In genomic region chr20:34420975-34421374, GRCh38 we compare ENCODE assay signal across 18 cellular contexts. TPM values are rescaled to one million over a fixed set of nuclear protein-coding genes. Genes with fewer than 3 reads are reported as not detected.
A peak's percentile ranks its signal among the peaks of the same experiment; 100 is the strongest.
DNase-seq lines count a peak whose midpoint lies in the region; ATAC-seq and TF ChIP-seq lines count a peak whose summit lies in the region.
"Had no signal": no experiment of that assay in that cellular context is flagged by ENCODE, and none has a peak within 500 bp of the region (broad histone marks: within the 10 kb centered on the region; RNA-seq: fewer than 3 reads in every experiment).

No MANE protein-coding gene starts in this region.

- H3K9me3 ChIP-seq in right cardiac atrium (ENCODE audit: control insufficient read depth, low read length) (no peaks in the 10 kb centered on the region), right atrium auricular region (no peaks in the 10 kb centered on the region), right lobe of liver (no peaks in the 10 kb centered on the region), tibial artery (no peaks in the 10 kb centered on the region)

- TF ChIP-seq POLR2A in right lobe of liver (IDR thresholded peaks at IDR 0.05) = no peak

- no peak overlapping the region for H3K4me3 Mint-ChIP-seq in activated naive CD8-positive, alpha-beta T cell treated with anti-CD3 and anti-CD28 coated beads, Interleukin-2, amount 50 U/mL, for 24 hours
- H3K4me3 Mint-ChIP-seq: CD4-positive, alpha-beta T cell had no signal

- 91% methylated on average over 4 of the region's 4 CpGs for WGBS in right cardiac atrium
- 61% methylated on average over 4 of the region's 4 CpGs for WGBS in right lobe of liver (ENCODE audit: insufficient coverage, low coverage, low lambda C conversion rate, missing lambda C conversion rate)

- H3K4me3 ChIP-seq in right cardiac atrium (ENCODE audit: low read length) = no peak overlapping the region
- no peak overlapping the region for H3K4me3 ChIP-seq in right atrium auricular region
- no peak overlapping the region for H3K4me3 ChIP-seq in dorsolateral prefrontal cortex
- no peak overlapping the region for H3K4me3 ChIP-seq in right lobe of liver
- H3K4me3 ChIP-seq in tibial artery = no peak overlapping the region

- H3K27ac Mint-ChIP-seq in activated naive CD8-positive, alpha-beta T cell treated with anti-CD3 and anti-CD28 coated beads, Interleukin-2, amount 50 U/mL, for 24 hours = no peak overlapping the region
- H3K27ac Mint-ChIP-seq: CD4-positive, alpha-beta T cell had no signal

- H3K9me3 Mint-ChIP-seq in activated naive CD8-positive, alpha-beta T cell treated with anti-CD3 and anti-CD28 coated beads, Interleukin-2, amount 50 U/mL, for 24 hours = no peaks in the 10 kb centered on the region
- H3K9me3 Mint-ChIP-seq: CD4-positive, alpha-beta T cell had no signal

- ATAC-seq in right cardiac atrium (no peak), right lobe of liver (peak; percentile 59 to 86 (median 70)), HG03432 (IDR thresholded peaks at IDR 0.05; ENCODE audit: unreplicated experiment) (no peak)
- ATAC-seq in activated naive CD8-positive, alpha-beta T cell treated with anti-CD3 and anti-CD28 coated beads, Interleukin-2, amount 50 U/mL, for 24 hours = no peak
- ATAC-seq: Right ventricle myocardium inferior had no signal

- TF ChIP-seq CTCF in right atrium auricular region (IDR thresholded peaks at IDR 0.05) (no peak), dorsolateral prefrontal cortex (IDR thresholded peaks at IDR 0.05 in 54 of 56, conservative IDR thresholded peaks at IDR 0.05 in 2 of 56; ENCODE audit: low read depth in 1 of 56, partially characterized antibody in 56 of 56) (no peak), right lobe of liver (IDR thresholded peaks at IDR 0.05) (no peak), tibial artery (IDR thresholded peaks at IDR 0.05) (no peak)

- H3K4me1 ChIP-seq in right cardiac atrium (ENCODE audit: control insufficient read depth, insufficient read depth, low read length) (peaks cover 3% of the 10 kb centered on the region), right atrium auricular region (peaks cover 0 to 28% of the 10 kb centered on the region in 2 donors), right lobe of liver (peaks cover 0 to 39% (median 2%) of the 10 kb centered on the region in 4 donors), tibial artery (peaks cover 0 to 11% (median 2%) of the 10 kb centered on the region in 4 donors)

- no peaks in the 10 kb centered on the region for H3K27me3 ChIP-seq in right cardiac atrium (ENCODE audit: control insufficient read depth, insufficient read depth)
- H3K27me3 ChIP-seq in right atrium auricular region = no peaks in the 10 kb centered on the region
- H3K27me3 ChIP-seq in dorsolateral prefrontal cortex = no peaks in the 10 kb centered on the region
- no peaks in the 10 kb centered on the region for H3K27me3 ChIP-seq in right lobe of liver
- no peaks in the 10 kb centered on the region for H3K27me3 ChIP-seq in tibial artery

- H3K27ac ChIP-seq in right cardiac atrium (ENCODE audit: low read length) (peak overlapping the region; percentile 24), right atrium auricular region (peak overlapping the region in 1 of 2 donors; percentile 3), dorsolateral prefrontal cortex (peak overlapping the region in 49 of 59 donors; percentile 4 to 80 (median 57)), right lobe of liver (peak overlapping the region in 1 of 3 donors; percentile 54), tibial artery (no peak overlapping the region)

- H3K36me3 ChIP-seq in right atrium auricular region (peaks cover 12% of the 10 kb centered on the region), right lobe of liver (peaks cover 0 to 38% (median 9%) of the 10 kb centered on the region in 4 donors), tibial artery (peaks cover 12 to 76% (median 56%) of the 10 kb centered on the region in 3 donors)

- H3K4me1 Mint-ChIP-seq in activated naive CD8-positive, alpha-beta T cell treated with anti-CD3 and anti-CD28 coated beads, Interleukin-2, amount 50 U/mL, for 24 hours = peaks cover 15% of the 10 kb centered on the region

- no peak for DNase-seq in right cardiac atrium
- no peak for DNase-seq in right atrium auricular region (ENCODE audit: low spot score)
- no peak for DNase-seq in dorsolateral prefrontal cortex
- DNase-seq in right lobe of liver = no peak
- DNase-seq in cerebellar cortex (ENCODE audit: low spot score) = no peak
- DNase-seq in tibial artery = no peak
- no peak for DNase-seq in activated naive CD8-positive, alpha-beta T cell treated with anti-CD3 and anti-CD28 coated beads, Interleukin-2, amount 50 U/mL, for 24 hours
- DNase-seq: CD4-positive, alpha-beta T cell; DMS153; GF-D8; GOT3; KBM-7; NCI-H1105; NCI-H2081; NCI-H510A; NCI-H774 had no signal

- intact Hi-C loops in right cardiac atrium (cut with DNase I) (no loop called here), dorsolateral prefrontal cortex (cut with DNase I) (no loop called here), right lobe of liver (cut with DNase I) (no loop called here), tibial artery (cut with DNase I; ENCODE audit: low total_unique reads) (no loop called here)

- H3K27me3 Mint-ChIP-seq in activated naive CD8-positive, alpha-beta T cell treated with anti-CD3 and anti-CD28 coated beads, Interleukin-2, amount 50 U/mL, for 24 hours = no peaks in the 10 kb centered on the region
- H3K27me3 Mint-ChIP-seq: CD4-positive, alpha-beta T cell had no signal

- peaks cover 39% of the 10 kb centered on the region for H3K36me3 Mint-ChIP-seq in activated naive CD8-positive, alpha-beta T cell treated with anti-CD3 and anti-CD28 coated beads, Interleukin-2, amount 50 U/mL, for 24 hours (ENCODE audit: low read depth)

RNA-seq across cellular contexts. Expression of gene ITCH, which starts 57.9 kb away (rescaled TPM):
- total RNA-seq in right cardiac atrium = 10 to 100 TPM; 46.1 to 54.9 (median 49.1) TPM
- 9.7 TPM for polyA plus RNA-seq in right cardiac atrium
- 10 to 100 TPM; 35.6 to 40.2 TPM for total RNA-seq in right atrium auricular region
- total RNA-seq in dorsolateral prefrontal cortex = 100 to 1,000 TPM in 19 of 120 experiments, 10 to 100 TPM in 101; 60.3 to 137 (median 86.3) TPM
- 10 to 100 TPM; 32.8 to 71.4 (median 44.1) TPM for total RNA-seq in right lobe of liver

Comparison
In these comparisons a context has a peak if more than half of its experiments do, and no peak if none do; other contexts are left out.
1. ATAC-seq: peak in right lobe of liver (4 of 4); none in right cardiac atrium (0 of 2), HG03432 (single experiment) and activated naive CD8-positive, alpha-beta T cell treated with anti-CD3 and anti-CD28 coated beads, Interleukin-2, amount 50 U/mL, for 24 hours (single experiment).
2. H3K27ac ChIP-seq: peak in right cardiac atrium (single experiment) and dorsolateral prefrontal cortex (49 of 59); none in tibial artery (0 of 2).